10 cellular contexts compared by ENCODE assay signal in genomic region chr16:8957509-8958157, GRCh38. TPM values are rescaled to one million over a fixed set of nuclear protein-coding genes. Genes with fewer than 3 reads are reported as not detected.
DNase-seq lines count a peak whose midpoint lies in the region; ATAC-seq and TF ChIP-seq lines count a peak whose summit lies in the region.
"Had no signal": no experiment of that assay in that cellular context is flagged by ENCODE, and none has a peak within 500 bp of the region (broad histone marks: within the 10 kb centered on the region; RNA-seq: fewer than 3 reads in every experiment).

No MANE protein-coding gene starts in this region.

- no peak overlapping the region for H3K4me3 Mint-ChIP-seq in osteocyte (ENCODE audit: unreplicated experiment)

- peaks cover 88% of the 10 kb centered on the region for H4K20me1 ChIP-seq in MM.1S (ENCODE audit: insufficient read depth, low read length)

- H3K9ac ChIP-seq in MM.1S (ENCODE audit: low read length) (no peak overlapping the region), colonic mucosa (ENCODE audit: low read depth in 2 of 2, low read length in 2 of 2) (peak overlapping the region in 1 of 2 donors; percentile 65)

- H3F3A ChIP-seq in MM.1S (ENCODE audit: insufficient read depth, low read length) = peaks cover 44% of the 10 kb centered on the region

- H3K27me3 ChIP-seq in GM06990 (replicated peaks; ENCODE audit: control insufficient read depth, insufficient read depth, low read length) (no peaks in the 10 kb centered on the region), MM.1S (replicated peaks; ENCODE audit: insufficient read depth, low read length) (no peaks in the 10 kb centered on the region), colonic mucosa (no peaks in the 10 kb centered on the region), dorsolateral prefrontal cortex (no peaks in the 10 kb centered on the region)

- H3K9me2 ChIP-seq in MM.1S (replicated peaks; ENCODE audit: insufficient read depth, low read length) = no peaks in the 10 kb centered on the region

- intact Hi-C loops in colonic mucosa (cut with DNase I) (loop anchor here (5.0 kb wide), 1 partner anchor 35 kb away; no protein-coding TSS in a partner anchor), dorsolateral prefrontal cortex (cut with DNase I) (no loop called here)

- no peaks in the 10 kb centered on the region for H3K36me3 Mint-ChIP-seq in osteocyte (ENCODE audit: unreplicated experiment)

- H3K27me3 Mint-ChIP-seq in osteocyte (ENCODE audit: unreplicated experiment) = no peaks in the 10 kb centered on the region

- H3K79me2 ChIP-seq in MM.1S (ENCODE audit: low read length) = peaks cover 97% of the 10 kb centered on the region

- H3K4me3 ChIP-seq in GM06990 (replicated peaks; ENCODE audit: low read depth, low read length) = peak overlapping the region; percentile 44
- peak overlapping the region; percentile 41 for H3K4me3 ChIP-seq in MM.1S (ENCODE audit: low read length)
- H3K4me3 ChIP-seq in colonic mucosa = no peak overlapping the region
- peak overlapping the region in 19 of 59 donors; percentile 2 to 38 (median 17) for H3K4me3 ChIP-seq in dorsolateral prefrontal cortex

- H3K4me1 ChIP-seq in MM.1S (ENCODE audit: low read length) (peaks cover 48% of the 10 kb centered on the region), colonic mucosa (peaks cover 49% of the 10 kb centered on the region)

- H3K9me3 ChIP-seq in MM.1S (replicated peaks; ENCODE audit: insufficient read depth, low read length) (no peaks in the 10 kb centered on the region), colonic mucosa (no peaks in the 10 kb centered on the region)

- DNase-seq in GM06990 (ENCODE audit: extremely low read depth, insufficient read length) (no peak), MM.1S (no peak), colonic mucosa (peak; percentile 47), osteocyte (ENCODE audit: extremely low spot score, unreplicated experiment) (no peak), hypothalamus (lab: John Stamatoyannopoulos, UW) (no peak), foreskin melanocyte (no peak), dorsolateral prefrontal cortex (no peak)
- DNase-seq: stimulated activated CD4-positive, alpha-beta T cell treated with anti-CD3 and anti-CD28 coated beads, Interleukin-12 subunit alpha, Interleukin-12 subunit beta, amount 100 ng/mL, for 4 hours had no signal

- no peak for TF ChIP-seq CTCF in GM06990 (IDR thresholded peaks at IDR 0.05; ENCODE audit: insufficient read depth, low read length, poor library complexity, severe bottlenecking)
- no peak for TF ChIP-seq CTCF in MM.1S (IDR thresholded peaks at IDR 0.05; ENCODE audit: low read length)
- TF ChIP-seq CTCF in colonic mucosa (IDR thresholded peaks at IDR 0.05) = no peak
- no peak for TF ChIP-seq CTCF in osteocyte (IDR thresholded peaks at IDR 0.05)
- no peak for TF ChIP-seq CTCF in dorsolateral prefrontal cortex (IDR thresholded peaks at IDR 0.05 in 54 of 56, conservative IDR thresholded peaks at IDR 0.05 in 2 of 56; ENCODE audit: low read depth in 1 of 56, partially characterized antibody in 56 of 56)

- peak overlapping the region; percentile 87 for H3K4me2 ChIP-seq in MM.1S (ENCODE audit: low read depth, low read length)

- no peak overlapping the region for H2AFZ ChIP-seq in MM.1S (ENCODE audit: low read length)

- H3K27ac ChIP-seq in MM.1S (ENCODE audit: low read length) (peak overlapping the region; percentile 9; the same call in 1 of the 2 replicates), colonic mucosa (peak overlapping the region; percentile 68), dorsolateral prefrontal cortex (peak overlapping the region in 3 of 59 donors; percentile 10 to 44 (median 35))
- H3K27ac ChIP-seq: epithelial cell of prostate had no signal

- H3K36me3 ChIP-seq in GM06990 (ENCODE audit: control insufficient read depth, insufficient read depth, low read length) = no peaks in the 10 kb centered on the region; the same call in 1 of the 2 replicates
- H3K36me3 ChIP-seq in MM.1S (replicated peaks; ENCODE audit: insufficient read depth, low read length) = no peaks in the 10 kb centered on the region
- no peaks in the 10 kb centered on the region for H3K36me3 ChIP-seq in colonic mucosa

- ATAC-seq in HG03025 (IDR thresholded peaks at IDR 0.05; ENCODE audit: low FRiP score, unreplicated experiment) = no peak

- H3K4me1 Mint-ChIP-seq in osteocyte (ENCODE audit: unreplicated experiment) = peaks cover 72% of the 10 kb centered on the region

- H3K9me3 Mint-ChIP-seq in osteocyte (ENCODE audit: unreplicated experiment) = no peaks in the 10 kb centered on the region

- H3K27ac Mint-ChIP-seq in osteocyte (ENCODE audit: unreplicated experiment) = peak overlapping the region; percentile 83

RNA-seq across cellular contexts. Expression of gene USP7, which starts 6.1 kb away (rescaled TPM):
- total RNA-seq in colonic mucosa = 100 to 1,000 TPM; 147 to 176 TPM
- total RNA-seq in osteocyte = 81.6 and 88.2 TPM in 2 replicates
- 100 to 1,000 TPM in 104 of 120 experiments, 10 to 100 TPM in 16; 82.3 to 157 (median 115) TPM for total RNA-seq in dorsolateral prefrontal cortex
